In the genomic region with DNA sequence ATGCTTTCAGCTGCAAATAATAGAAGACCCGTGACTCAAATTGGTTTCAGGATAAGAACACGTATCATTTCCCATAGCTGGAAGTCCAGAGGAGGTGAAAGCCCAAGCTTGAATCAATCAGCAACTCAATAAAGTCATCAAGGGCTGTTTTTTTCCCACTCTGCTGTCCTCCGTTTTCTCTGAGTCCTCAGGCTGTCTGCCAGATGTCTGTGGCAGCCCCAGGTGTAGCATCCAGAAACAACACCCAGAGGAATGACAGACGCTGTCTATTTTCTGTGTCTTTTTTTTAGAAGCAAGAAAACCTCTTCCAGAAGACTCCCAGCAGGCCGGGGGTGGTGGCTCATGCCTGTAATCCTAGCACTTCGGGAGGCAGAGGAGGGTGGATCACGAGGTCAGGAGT, we compare ENCODE assay signal across 25 cellular contexts.
"Had no signal": no experiment of that assay in that cellular context is flagged by ENCODE, and none has a peak within 500 bp of the region (broad histone marks: within the 10 kb centered on the region; RNA-seq: fewer than 3 reads in every experiment).

No MANE protein-coding gene starts in this region.

- H3K27me3 ChIP-seq: breast epithelium had no signal

- H3K36me3 ChIP-seq: breast epithelium had no signal

- H3K27ac ChIP-seq: breast epithelium, VCaP had no signal

- FAIRE-seq: RCC 7860, TTC549 had no signal

- H3K4me1 Mint-ChIP-seq: T-helper 17 cell had no signal

- H3K4me3 ChIP-seq: breast epithelium had no signal

- H3K27ac Mint-ChIP-seq: activated CD4-positive, alpha-beta memory T cell treated with anti-CD3 and anti-CD28 coated beads for 36 hours; activated CD4-positive, alpha-beta T cell treated with anti-CD3 and anti-CD28 coated beads, Interleukin-2, amount 10 ng/mL, durations not matched to agents 7 days and 5 days; activated naive CD4-positive, alpha-beta T cell treated with anti-CD3 and anti-CD28 coated beads, Interleukin-2, amount 50 U/mL, for 24 hours; activated T-cell treated with anti-CD3 and anti-CD28 coated beads, Interleukin-2, amount 50 U/mL, for 24 hours; activated T-helper 1 cell treated with anti-CD3 and anti-CD28 coated beads, Interleukin-12 subunit alpha, Interleukin-12 subunit beta, Interleukin-2, Interleukin-4 antibody, amounts not matched to agents 30 ng/mL and 10 ng/mL and 1 ng/mL, durations not matched to agents 14 hours and 24 hours and 36 hours; T-helper 17 cell had no signal

- DNase-seq: activated CD4-positive, alpha-beta memory T cell treated with anti-CD3 and anti-CD28 coated beads for 36 hours; activated CD4-positive, alpha-beta T cell treated with anti-CD3 and anti-CD28 coated beads, Interleukin-2, amount 10 ng/mL, durations not matched to agents 7 days and 5 days; activated CD4-positive, CD25-positive, alpha-beta regulatory T cell; activated effector memory CD4-positive, alpha-beta T cell treated with Interleukin-2 at 50 U/mL for 16 hours; activated naive CD4-positive, alpha-beta T cell; activated T-cell treated with anti-CD3 and anti-CD28 coated beads, Interleukin-2, amount 50 U/mL, for 24 hours; aorta; caudate nucleus; Kasumi-1; KBM-7; NCI-H1048; NCI-H146; NCI-H1930; NCI-H510A treated with DMSO at 0.1 percent for 48 hours; NCI-H69; PC-3; SIG-M5; T-helper 17 cell; T-helper 9 cell had no signal

- H3K4me1 ChIP-seq: breast epithelium had no signal

- H3K4me3 Mint-ChIP-seq: activated CD4-positive, alpha-beta memory T cell treated with anti-CD3 and anti-CD28 coated beads for 36 hours; activated CD4-positive, alpha-beta T cell treated with anti-CD3 and anti-CD28 coated beads, Interleukin-2, amount 10 ng/mL, durations not matched to agents 7 days and 5 days; activated naive CD4-positive, alpha-beta T cell treated with anti-CD3 and anti-CD28 coated beads, Interleukin-2, amount 50 U/mL, for 24 hours; activated T-cell treated with anti-CD3 and anti-CD28 coated beads, Interleukin-2, amount 50 U/mL, for 24 hours; activated T-helper 1 cell treated with anti-CD3 and anti-CD28 coated beads, Interleukin-12 subunit alpha, Interleukin-12 subunit beta, Interleukin-2, Interleukin-4 antibody, amounts not matched to agents 30 ng/mL and 10 ng/mL and 1 ng/mL, durations not matched to agents 14 hours and 24 hours and 36 hours; T-helper 17 cell had no signal
